8 cellular contexts compared by ENCODE assay signal in the genomic region with DNA sequence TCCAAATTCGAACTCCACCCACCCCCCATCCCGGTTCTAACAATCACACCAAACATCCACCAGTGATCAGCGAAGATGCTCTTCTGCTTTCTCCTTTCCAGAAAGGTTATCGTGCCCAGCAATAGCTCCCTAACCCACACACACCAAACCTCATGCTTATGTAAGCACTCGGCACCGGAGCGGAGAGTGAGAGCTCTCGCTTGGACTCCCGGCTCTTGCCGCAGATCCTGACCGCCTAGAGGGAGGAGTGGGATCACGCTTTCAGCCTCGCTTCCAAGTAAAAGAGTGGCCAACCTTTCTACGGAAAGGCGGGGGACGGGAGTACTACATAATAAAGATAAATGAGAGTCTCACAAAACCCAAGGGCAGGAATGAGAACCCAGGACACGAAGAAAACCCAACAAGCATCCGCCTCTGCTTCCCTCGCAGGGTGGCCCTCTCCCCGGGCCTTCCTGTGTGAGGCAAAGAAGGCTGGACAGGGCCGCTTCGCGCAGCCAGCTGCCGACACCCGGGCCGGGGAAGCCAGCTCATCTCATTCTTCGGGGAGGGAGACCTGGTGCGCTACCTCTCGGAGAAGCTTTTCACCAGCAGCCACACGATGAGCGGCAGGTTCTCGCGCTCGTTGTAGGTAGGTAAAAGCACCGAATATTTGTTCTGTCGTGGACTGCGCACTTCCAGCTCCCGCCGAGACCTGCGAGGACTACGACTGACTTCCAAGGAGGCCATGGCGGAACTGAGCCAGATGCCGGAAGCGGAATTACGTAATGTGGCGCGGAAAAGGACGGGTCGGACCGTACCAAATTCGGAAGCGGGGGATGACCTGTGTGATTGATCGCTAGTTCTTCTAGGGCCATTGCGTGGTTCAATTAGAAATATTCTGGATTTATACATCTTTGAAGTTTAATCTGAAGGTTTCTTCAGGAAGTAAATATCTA. TPM values are rescaled to one million over a fixed set of nuclear protein-coding genes. Genes with fewer than 3 reads are reported as not detected.
DNase-seq lines count a peak whose midpoint lies in the region; ATAC-seq and TF ChIP-seq lines count a peak whose summit lies in the region.

A gene (minus strand): TSS at position 735 of the 935 bp plus-strand sequence. CDS start 9 bp downstream, at position 726.

- peak; percentile 62 for ATAC-seq in GM18870 (IDR thresholded peaks at IDR 0.05; ENCODE audit: unreplicated experiment)
- ATAC-seq in HG03108 (IDR thresholded peaks at IDR 0.05; ENCODE audit: unreplicated experiment): peak; percentile 65
- ATAC-seq in activated B cell treated with CpG ODN at 0.5 μM for 24 hours (ENCODE audit: low read depth): peak; percentile 84

- peak; percentile 87 for DNase-seq in ACHN
- DNase-seq in NCI-H2227 treated with DMSO at 0.1 percent for 48 hours (lab: John Stamatoyannopoulos, UW): peak; percentile 94
- DNase-seq in activated B cell treated with CpG ODN at 0.5 μM for 24 hours: peak; percentile 76
- peak; percentile 38 to 94 (median 85) for DNase-seq in caudate nucleus (lab: John Stamatoyannopoulos, UW)
- peak; percentile 88 for DNase-seq in iris pigment epithelial cell (ENCODE audit: low read depth)
- DNase-seq in stimulated activated CD4-positive, alpha-beta T cell treated with anti-CD3 and anti-CD28 coated beads, Interleukin-12 subunit alpha, Interleukin-12 subunit beta, amount 100 ng/mL, for 4 hours: peak; percentile 82

- TF ChIP-seq CTCF in activated B cell treated with CpG ODN at 0.5 μM for 24 hours (IDR thresholded peaks at IDR 0.05): no peak

- H3K27ac Mint-ChIP-seq in activated B cell treated with CpG ODN at 0.5 μM for 24 hours: peak within 1 kb of the TSS; percentile 99

- H3K9me3 Mint-ChIP-seq in activated B cell treated with CpG ODN at 0.5 μM for 24 hours: no peaks in the 10 kb centered on the region

- POLR2A ChIA-PET in activated B cell treated with CpG ODN at 0.5 μM for 24 hours (lab: Charles Lee): interaction anchor here (0.6 to 3.1 kb wide), 24 partner anchors 10 to 1233 kb away, joined by 3 to 126 read pairs (median 4); a partner anchor contains a TSS

- in situ Hi-C loops in ACHN (cut with HindIII; ENCODE audit: low pct_ligation_motif_present, low pct_unique_long_range_greater_than_20kb, low sequenced_read_pairs): no loop called here

- peak within 1 kb of the TSS; percentile 99 for H3K27ac ChIP-seq in caudate nucleus (ENCODE audit: low read depth, low read length)

- peak within 1 kb of the TSS; percentile 96 for H3K4me3 Mint-ChIP-seq in activated B cell treated with CpG ODN at 0.5 μM for 24 hours

- H3K27me3 Mint-ChIP-seq in activated B cell treated with CpG ODN at 0.5 μM for 24 hours: no peaks in the 10 kb centered on the region

- peaks cover 49% of the 10 kb centered on the region for H3K4me1 Mint-ChIP-seq in activated B cell treated with CpG ODN at 0.5 μM for 24 hours

- intact Hi-C loops in activated B cell treated with CpG ODN at 0.5 μM for 24 hours (cut with micrococcal nuclease): loop anchor here (1.0 kb wide), 4 partner anchors 27 to 168 kb away; a partner anchor contains a TSS

- peaks cover 51% of the 10 kb centered on the region for H3K36me3 Mint-ChIP-seq in activated B cell treated with CpG ODN at 0.5 μM for 24 hours (ENCODE audit: low read depth)

- CTCF ChIA-PET in activated B cell treated with CpG ODN at 0.5 μM for 24 hours (lab: Charles Lee): interaction anchor here (1.0 to 2.9 kb wide), 5 partner anchors 23 to 167 kb away, joined by 4 to 26 read pairs (median 12); a partner anchor contains a TSS

RNA-seq across cellular contexts. Expression of the gene that starts here (rescaled TPM):
- 39.8 and 41.2 TPM in 2 replicates for total RNA-seq in activated B cell treated with CpG ODN at 0.5 μM for 24 hours

Comparison
In these comparisons a context has a peak if more than half of its experiments do, and no peak if none do; other contexts are left out.
1. Peak in every context shown above with its lines: DNase-seq, ATAC-seq and H3K27ac ChIP-seq.